Comparison of ENCODE assay signal across 8 cellular contexts in genomic region chr6:40999498-41000070, GRCh38. TPM values are rescaled to one million over a fixed set of nuclear protein-coding genes. Genes with fewer than 3 reads are reported as not detected.
DNase-seq lines count a peak whose midpoint lies in the region; ATAC-seq and TF ChIP-seq lines count a peak whose summit lies in the region.

No MANE protein-coding gene starts in this region.

- no peaks in the 10 kb centered on the region for H3K9me3 Mint-ChIP-seq in activated T-cell treated with anti-CD3 and anti-CD28 coated beads, Interleukin-2, amount 50 U/mL, for 72 hours
- H3K9me3 Mint-ChIP-seq in activated T-cell treated with anti-CD3 and anti-CD28 coated beads, Interleukin-2, amount 50 U/mL, for 4 hours: no peaks in the 10 kb centered on the region

- no peaks in the 10 kb centered on the region for H3K9me3 ChIP-seq in suprapubic skin

- no peak overlapping the region for H3K27ac Mint-ChIP-seq in activated T-cell treated with anti-CD3 and anti-CD28 coated beads, Interleukin-2, amount 50 U/mL, for 72 hours

- TF ChIP-seq POLR2A in suprapubic skin (IDR thresholded peaks at IDR 0.05): no peak

- no peaks in the 10 kb centered on the region for H3K4me1 ChIP-seq in suprapubic skin

- 54% methylated on average over 5 of the region's 5 CpGs for WGBS in suprapubic skin

- no peaks in the 10 kb centered on the region for H3K36me3 Mint-ChIP-seq in activated T-cell treated with anti-CD3 and anti-CD28 coated beads, Interleukin-2, amount 50 U/mL, for 72 hours (ENCODE audit: insufficient read depth in 2 of 2)
- no peaks in the 10 kb centered on the region for H3K36me3 Mint-ChIP-seq in activated T-cell treated with anti-CD3 and anti-CD28 coated beads, Interleukin-2, amount 50 U/mL, for 4 hours (ENCODE audit: insufficient read depth)

- no peak overlapping the region for H3K4me3 Mint-ChIP-seq in activated T-cell treated with anti-CD3 and anti-CD28 coated beads, Interleukin-2, amount 50 U/mL, for 72 hours
- H3K4me3 Mint-ChIP-seq in activated T-cell treated with anti-CD3 and anti-CD28 coated beads, Interleukin-2, amount 50 U/mL, for 4 hours: no peak overlapping the region

- ATAC-seq in activated T-cell treated with anti-CD3 and anti-CD28 coated beads, Interleukin-2, amount 50 U/mL, for 72 hours (replicated peaks in 1 of 2): no peak
- ATAC-seq in activated T-cell treated with anti-CD3 and anti-CD28 coated beads, Interleukin-2, amount 50 U/mL, for 4 hours: no peak
- no peak for ATAC-seq in HG03571 (IDR thresholded peaks at IDR 0.05; ENCODE audit: unreplicated experiment)
- no peak for ATAC-seq in GM18502 (IDR thresholded peaks at IDR 0.05; ENCODE audit: poor library complexity, unreplicated experiment)

- H3K27ac ChIP-seq in suprapubic skin: no peak overlapping the region

- peak; percentile 44 for TF ChIP-seq CTCF in cardiac fibroblast (IDR thresholded peaks at IDR 0.05; ENCODE audit: low read depth, low read length)
- peak in 1 of 2 donors; percentile 36 for TF ChIP-seq CTCF in suprapubic skin (IDR thresholded peaks at IDR 0.05)

- H3K4me3 ChIP-seq in cardiac fibroblast (replicated peaks in 1 of 2; ENCODE audit: low read depth in 2 of 2, low read length in 2 of 2): no peak overlapping the region
- H3K4me3 ChIP-seq in suprapubic skin: no peak overlapping the region

- TF ChIP-seq EP300 in suprapubic skin (IDR thresholded peaks at IDR 0.05): no peak

- peaks cover 13% of the 10 kb centered on the region for H3K27me3 ChIP-seq in suprapubic skin

- H3K36me3 ChIP-seq in suprapubic skin: no peaks in the 10 kb centered on the region

- H3K4me1 Mint-ChIP-seq in activated T-cell treated with anti-CD3 and anti-CD28 coated beads, Interleukin-2, amount 50 U/mL, for 72 hours (ENCODE audit: low read depth): no peaks in the 10 kb centered on the region
- no peaks in the 10 kb centered on the region for H3K4me1 Mint-ChIP-seq in activated T-cell treated with anti-CD3 and anti-CD28 coated beads, Interleukin-2, amount 50 U/mL, for 4 hours (ENCODE audit: low read depth)

- H3K27me3 Mint-ChIP-seq in activated T-cell treated with anti-CD3 and anti-CD28 coated beads, Interleukin-2, amount 50 U/mL, for 72 hours (ENCODE audit: low read depth): peaks cover 18% of the 10 kb centered on the region
- peaks cover 28% of the 10 kb centered on the region for H3K27me3 Mint-ChIP-seq in activated T-cell treated with anti-CD3 and anti-CD28 coated beads, Interleukin-2, amount 50 U/mL, for 4 hours (ENCODE audit: low read depth)

- peak; percentile 3 to 5 for DNase-seq in activated T-cell treated with anti-CD3 and anti-CD28 coated beads, Interleukin-2, amount 50 U/mL, for 72 hours
- no peak for DNase-seq in activated T-cell treated with anti-CD3 and anti-CD28 coated beads, Interleukin-2, amount 50 U/mL, for 4 hours
- peak; percentile 62 for DNase-seq in NAMALWA (ENCODE audit: low spot score)
- peak; percentile 54 to 78 for DNase-seq in cardiac fibroblast (ENCODE audit: low read depth in 2 of 2)
- DNase-seq in lung microvascular endothelial cell (ENCODE audit: low read depth in 2 of 2): peak; percentile 15 to 50
- DNase-seq in suprapubic skin (ENCODE audit: low spot score in 2 of 2): no peak

RNA-seq across cellular contexts. Expression of gene UNC5CL, which starts 39.4 kb away (rescaled TPM):
- 1 to 10 TPM; 4.0 to 5.5 TPM for total RNA-seq in activated T-cell treated with anti-CD3 and anti-CD28 coated beads, Interleukin-2, amount 50 U/mL, for 72 hours
- 1 to 10 TPM; 1.0 to 1.4 (median 1.4) TPM for total RNA-seq in activated T-cell treated with anti-CD3 and anti-CD28 coated beads, Interleukin-2, amount 50 U/mL, for 4 hours
- under 0.01 TPM in 2 replicates for total RNA-seq in lung microvascular endothelial cell
- total RNA-seq in suprapubic skin: 1 to 10 TPM in 2 of 4 donors, under 1 TPM in 2; 0.19 to 6.9 (median 1.4) TPM

RNA-seq across cellular contexts. Expression of gene TSPO2, which starts 42.7 kb away (rescaled TPM):
- total RNA-seq in activated T-cell treated with anti-CD3 and anti-CD28 coated beads, Interleukin-2, amount 50 U/mL, for 72 hours: not detected
- total RNA-seq in activated T-cell treated with anti-CD3 and anti-CD28 coated beads, Interleukin-2, amount 50 U/mL, for 4 hours: not detected
- total RNA-seq in lung microvascular endothelial cell (not detected in 2 replicates), suprapubic skin (not detected)

RNA-seq across cellular contexts. Expression of gene APOBEC2, which starts 53.4 kb away (rescaled TPM):
- not detected for total RNA-seq in activated T-cell treated with anti-CD3 and anti-CD28 coated beads, Interleukin-2, amount 50 U/mL, for 72 hours
- total RNA-seq in activated T-cell treated with anti-CD3 and anti-CD28 coated beads, Interleukin-2, amount 50 U/mL, for 4 hours: not detected
- total RNA-seq in lung microvascular endothelial cell: not detected in 2 replicates
- not detected for total RNA-seq in suprapubic skin

Comparison
In these comparisons a context has a peak if more than half of its experiments do, and no peak if none do; other contexts are left out.
1. DNase-seq: peak in activated T-cell treated with anti-CD3 and anti-CD28 coated beads, Interleukin-2, amount 50 U/mL, for 72 hours (2 of 2), NAMALWA (single experiment), cardiac fibroblast (2 of 2) and lung microvascular endothelial cell (2 of 2); none in activated T-cell treated with anti-CD3 and anti-CD28 coated beads, Interleukin-2, amount 50 U/mL, for 4 hours (single experiment) and suprapubic skin (0 of 2).